ENCODE assay signal across 9 cellular contexts in genomic region chr15:66838671-66839239, GRCh38.
DNase-seq lines count a peak whose midpoint lies in the region; ATAC-seq, FAIRE-seq and TF ChIP-seq lines count a peak whose summit lies in the region.
"Had no signal": no experiment of that assay in that cellular context is flagged by ENCODE, and none has a peak within 500 bp of the region (broad histone marks: within the 10 kb centered on the region; RNA-seq: fewer than 3 reads in every experiment).

No MANE protein-coding gene starts in this region.

- H3K4me1 Mint-ChIP-seq in memory B cell = peaks cover 18% of the 10 kb centered on the region
- H3K4me1 Mint-ChIP-seq: activated CD8-positive, alpha-beta memory T cell treated with anti-CD3 and anti-CD28 coated beads, Interleukin-2, amount 10 ng/mL, durations not matched to agents 7 days and 5 days had no signal

- H3K4me3 Mint-ChIP-seq in memory B cell = no peak overlapping the region
- H3K4me3 Mint-ChIP-seq: activated CD8-positive, alpha-beta memory T cell treated with anti-CD3 and anti-CD28 coated beads, Interleukin-2, amount 10 ng/mL, durations not matched to agents 7 days and 5 days had no signal

- peaks cover 5 to 11% of the 10 kb centered on the region in 2 experiments; a peak in 3 of 5 replicates for H3K4me1 ChIP-seq in K562 (replicated peaks in 1 of 2; ENCODE audit: control insufficient read depth in 2 of 2, insufficient read depth in 2 of 2, low read length in 2 of 2)

- peak; percentile 44 for FAIRE-seq in K562 (lab: Jason Lieb, UNC)

- H3K9me3 ChIP-seq in K562 (replicated peaks; ENCODE audit: control insufficient read depth, insufficient read depth, low read depth, low read length) = no peaks in the 10 kb centered on the region

- DNase-seq in COLO829 (ENCODE audit: low spot score) (peak; percentile 17), Kasumi-1 (lab: John Stamatoyannopoulos, UW) (peak; percentile 34 to 66), K562 (ENCODE audit: extremely low read depth in 1 of 4, low spot score in 3 of 4) (peak; percentile 49 to 63 (median 56)), memory B cell (ENCODE audit: low spot score in 2 of 2) (no peak), omental fat pad (ENCODE audit: low spot score) (no peak), KG1 (lab: John Stamatoyannopoulos, UW) (no peak), lower leg skin (ENCODE audit: low spot score in 2 of 2) (no peak)
- DNase-seq: activated CD8-positive, alpha-beta memory T cell treated with anti-CD3 and anti-CD28 coated beads, Interleukin-2, amount 10 ng/mL, durations not matched to agents 7 days and 5 days had no signal

- CTCF ChIA-PET in K562 (lab: Yijun Ruan, JAX; ENCODE audit: low intra/inter-chr PET ratio) = interaction anchor here (0.6 to 1.0 kb wide), 2 partner anchors 10 to 1440 kb away, joined by 3 read pairs; no protein-coding TSS in a partner anchor

- ATAC-seq in K562 (peak; percentile 55), memory B cell (ENCODE audit: low read depth) (peak; percentile 25), omental fat pad (ENCODE audit: low FRiP score) (no peak), GM21447 (IDR thresholded peaks at IDR 0.05; ENCODE audit: unreplicated experiment) (no peak)
- ATAC-seq: activated CD8-positive, alpha-beta memory T cell treated with anti-CD3 and anti-CD28 coated beads, Interleukin-2, amount 10 ng/mL, durations not matched to agents 7 days and 5 days had no signal

- H3K36me3 Mint-ChIP-seq in memory B cell = no peaks in the 10 kb centered on the region
- H3K36me3 Mint-ChIP-seq: activated CD8-positive, alpha-beta memory T cell treated with anti-CD3 and anti-CD28 coated beads, Interleukin-2, amount 10 ng/mL, durations not matched to agents 7 days and 5 days had no signal

- intact Hi-C loops in K562 (cut with micrococcal nuclease) = no loop called here
- intact Hi-C loops in lower leg skin (cut with DNase I; ENCODE audit: low total_unique reads) = no loop called here

- H3K9me3 Mint-ChIP-seq in memory B cell = no peaks in the 10 kb centered on the region

- H3K4me3 ChIP-seq in K562 (no peak overlapping the region), lower leg skin (ENCODE audit: low read depth, poor library complexity, severe bottlenecking) (no peak overlapping the region)

- no peak overlapping the region for H3K4me2 ChIP-seq in K562 (ENCODE audit: insufficient read depth, low read length)

- POLR2A ChIA-PET in K562 (lab: Yijun Ruan, JAX) = interaction anchor here (1.6 kb wide), 1 partner anchor 10 kb away, joined by 7 read pairs; no protein-coding TSS in a partner anchor

- no peaks in the 10 kb centered on the region for H3K9me1 ChIP-seq in K562 (ENCODE audit: control insufficient read depth, insufficient read depth, low read length)

- no peak overlapping the region for H3K27ac ChIP-seq in K562 (ENCODE audit: extremely low read depth, low read depth, low read length)

- no peak for TF ChIP-seq EP300 in K562 (IDR thresholded peaks at IDR 0.05; ENCODE audit: low read length)

- no TSS peak for BruUV-seq in K562 (replicated peaks; lab: Mats Ljungman, UMichigan)

- TF ChIP-seq CTCF in K562 (IDR thresholded peaks at IDR 0.05 in 2 of 3, conservative IDR thresholded peaks at IDR 0.05 in 1 of 3; ENCODE audit: insufficient read depth in 2 of 3, low read depth in 1 of 3, low read length in 3 of 3) = peak; percentile 44 to 74 (median 66); a peak in 5 of 6 replicates
- no peak for TF ChIP-seq CTCF in omental fat pad (IDR thresholded peaks at IDR 0.05)
- TF ChIP-seq CTCF in lower leg skin (IDR thresholded peaks at IDR 0.05) = no peak

- H3K9ac ChIP-seq in K562 (ENCODE audit: insufficient read depth in 1 of 2, low read depth in 2 of 2, low read length in 2 of 2) = no peak overlapping the region

- TF ChIP-seq RAD21 in K562 (CRISPR knock-in tag; conservative IDR thresholded peaks at IDR 0.05 in 1 of 2, IDR thresholded peaks at IDR 0.05 in 1 of 2) = 0 out of 4 replicates have a peak, but pooled peaks of 1 of the 2 experiments have one; percentile 24

- TF ChIP-seq POLR2A in K562 (conservative IDR thresholded peaks at IDR 0.05) (no peak), lower leg skin (IDR thresholded peaks at IDR 0.05) (no peak)

- H3K27me3 Mint-ChIP-seq in memory B cell = peaks cover 5% of the 10 kb centered on the region

- WGBS in K562 (ENCODE audit: insufficient coverage, low coverage, missing lambda C conversion rate) = 14% methylated on average over 5 of the region's 5 CpGs
- WGBS in lower leg skin, 2 donors = 66 to 71% methylated on average over 5 of the region's 5 CpGs

- H3K27ac Mint-ChIP-seq in memory B cell = no peak overlapping the region
- H3K27ac Mint-ChIP-seq: activated CD8-positive, alpha-beta memory T cell treated with anti-CD3 and anti-CD28 coated beads, Interleukin-2, amount 10 ng/mL, durations not matched to agents 7 days and 5 days had no signal

- no peak overlapping the region for H2AFZ ChIP-seq in K562 (ENCODE audit: low read depth, low read length)

- H3K27me3 ChIP-seq in K562 (ENCODE audit: control insufficient read depth in 2 of 2, insufficient read depth in 2 of 2, low read length in 2 of 2) = no peaks in the 10 kb centered on the region

- in situ Hi-C loops in K562 (cut with MboI) = no loop called here

- H4K20me1 ChIP-seq in K562 (replicated peaks; ENCODE audit: control insufficient read depth, insufficient read depth, low read length) = no peaks in the 10 kb centered on the region

- no peaks in the 10 kb centered on the region for H3K36me3 ChIP-seq in K562 (ENCODE audit: control insufficient read depth, insufficient read depth, low read length)

- H3K79me2 ChIP-seq in K562 (ENCODE audit: control insufficient read depth, insufficient read depth, low read length) = no peaks in the 10 kb centered on the region

TF ChIP-seq in K562, 482 proteins besides CTCF, POLR2A, EP300 and RAD21 (continues in another document):
- TF ChIP-seq FOXJ3 (CRISPR knock-in tag; IDR thresholded peaks at IDR 0.05) = no peak

Comparison
In these comparisons a context has a peak if more than half of its experiments do, and no peak if none do; other contexts are left out.
1. DNase-seq: peak in COLO829 (single experiment), Kasumi-1 (2 of 2) and K562 (4 of 4); none in memory B cell (0 of 2), omental fat pad (single experiment), KG1 (single experiment) and lower leg skin (0 of 2).
2. ATAC-seq: peak in K562 (single experiment) and memory B cell (single experiment); none in omental fat pad (single experiment) and GM21447 (single experiment).
3. CTCF ChIP-seq: peak in K562 (3 of 3); none in omental fat pad (0 of 3) and lower leg skin (0 of 3).